18 cellular contexts compared by ENCODE assay signal in the genomic region with DNA sequence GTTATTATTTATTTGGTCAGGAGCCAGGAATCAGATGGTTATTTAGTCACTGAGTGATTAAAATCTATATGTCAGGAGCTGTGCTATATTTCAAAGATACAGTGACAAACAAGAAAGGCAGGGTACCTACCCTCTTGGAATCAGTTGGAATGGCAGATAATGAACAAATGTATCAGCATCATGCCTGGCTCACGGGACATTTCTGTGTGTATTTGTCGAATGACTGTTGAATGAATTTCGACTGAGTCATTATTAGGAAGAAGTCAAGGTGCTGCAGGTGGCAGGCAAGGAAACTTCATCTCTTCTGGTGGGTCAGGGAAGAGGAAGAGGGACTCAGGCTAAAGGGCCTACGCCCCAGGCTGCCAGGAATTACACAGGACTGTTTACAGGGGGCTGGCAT. TPM values are rescaled to one million over a fixed set of nuclear protein-coding genes. Genes with fewer than 3 reads are reported as not detected.
DNase-seq lines count a peak whose midpoint lies in the region; ATAC-seq and TF ChIP-seq lines count a peak whose summit lies in the region.
"Had no signal": no experiment of that assay in that cellular context is flagged by ENCODE, and none has a peak within 500 bp of the region (broad histone marks: within the 10 kb centered on the region; RNA-seq: fewer than 3 reads in every experiment).

No MANE protein-coding gene starts in this region.

- no peak for TF ChIP-seq POLR2A in esophagus muscularis mucosa (IDR thresholded peaks at IDR 0.05; ENCODE audit: low read depth)

- intact Hi-C loops in esophagus muscularis mucosa (cut with DNase I) (no loop called here), psoas muscle (cut with DNase I) (no loop called here), upper lobe of right lung (cut with DNase I) (no loop called here)

- DNase-seq in A172 (ENCODE audit: low spot score), result peak; percentile 52
- DNase-seq in M059J (ENCODE audit: low read depth), result peak; percentile 32
- no peak for DNase-seq in esophagus muscularis mucosa (ENCODE audit: extremely low spot score)
- DNase-seq in psoas muscle, result no peak
- DNase-seq in upper lobe of right lung, result no peak
- DNase-seq in chondrocyte (ENCODE audit: low spot score), result no peak
- no peak for DNase-seq in AML-193 (lab: John Stamatoyannopoulos, UW)
- DNase-seq: activated CD4-positive, alpha-beta memory T cell treated with anti-CD3 and anti-CD28 coated beads, Interleukin-2, amount 10 ng/mL, durations not matched to agents 7 days and 5 days; caudate nucleus; effector CD8-positive, alpha-beta T cell; left colon; NCI-H1436 treated with DMSO at 0.1 percent for 48 hours; NCI-H345; stimulated activated CD4-positive, alpha-beta T cell treated with anti-CD3 and anti-CD28 coated beads, Interleukin-12 subunit alpha, Interleukin-12 subunit beta, amount 100 ng/mL, for 4 hours; T-cell had no signal

- no peaks in the 10 kb centered on the region for H3K27me3 ChIP-seq in esophagus muscularis mucosa
- no peaks in the 10 kb centered on the region for H3K27me3 ChIP-seq in psoas muscle (ENCODE audit: insufficient read depth in 3 of 3, low read length in 2 of 3)
- no peaks in the 10 kb centered on the region for H3K27me3 ChIP-seq in upper lobe of right lung

- no peak for TF ChIP-seq EP300 in esophagus muscularis mucosa (IDR thresholded peaks at IDR 0.05)

- H3K4me1 Mint-ChIP-seq in chondrocyte (ENCODE audit: low read depth), result peaks cover 32% of the 10 kb centered on the region

- H3K4me1 ChIP-seq in esophagus muscularis mucosa (peaks cover 78 to 100% (median 90%) of the 10 kb centered on the region in 4 donors), psoas muscle (peaks cover 73% of the 10 kb centered on the region), upper lobe of right lung (peaks cover 69% of the 10 kb centered on the region)
- H3K4me1 ChIP-seq: HAP-1 had no signal

- no peak overlapping the region for H3K4me3 Mint-ChIP-seq in chondrocyte (ENCODE audit: unreplicated experiment)
- H3K4me3 Mint-ChIP-seq: activated CD4-positive, alpha-beta memory T cell treated with anti-CD3 and anti-CD28 coated beads, Interleukin-2, amount 10 ng/mL, durations not matched to agents 7 days and 5 days; T-cell had no signal

- peaks cover 1% of the 10 kb centered on the region for H3K36me3 Mint-ChIP-seq in chondrocyte (ENCODE audit: low read depth)

- TF ChIP-seq CTCF in esophagus muscularis mucosa (IDR thresholded peaks at IDR 0.05) (no peak), psoas muscle (IDR thresholded peaks at IDR 0.05) (no peak), upper lobe of right lung (IDR thresholded peaks at IDR 0.05) (no peak), chondrocyte (IDR thresholded peaks at IDR 0.05) (no peak)

- H3K9me3 ChIP-seq in esophagus muscularis mucosa, result no peaks in the 10 kb centered on the region
- no peaks in the 10 kb centered on the region for H3K9me3 ChIP-seq in psoas muscle
- no peaks in the 10 kb centered on the region for H3K9me3 ChIP-seq in upper lobe of right lung
- H3K9me3 ChIP-seq: HAP-1 had no signal

- no peaks in the 10 kb centered on the region for H3K9me3 Mint-ChIP-seq in chondrocyte (ENCODE audit: low read depth)
- H3K9me3 Mint-ChIP-seq: activated CD4-positive, alpha-beta memory T cell treated with anti-CD3 and anti-CD28 coated beads, Interleukin-2, amount 10 ng/mL, durations not matched to agents 7 days and 5 days; T-cell had no signal

- H3K36me3 ChIP-seq in esophagus muscularis mucosa, result peaks cover 4 to 35% (median 15%) of the 10 kb centered on the region in 4 donors
- peaks cover 0 to 52% of the 10 kb centered on the region in 2 donors for H3K36me3 ChIP-seq in psoas muscle (ENCODE audit: insufficient read depth in 1 of 2, low read depth in 1 of 2)
- peaks cover 10% of the 10 kb centered on the region for H3K36me3 ChIP-seq in upper lobe of right lung
- H3K36me3 ChIP-seq: HAP-1 had no signal

- 69% methylated on average over 4 of the region's 4 CpGs for WGBS in esophagus muscularis mucosa
- 88 to 92% (median 90%) methylated on average over 4 of the region's 4 CpGs for WGBS in psoas muscle, 3 donors

- H3K27ac ChIP-seq in esophagus muscularis mucosa (replicated peaks in 1 of 4) (peak overlapping the region; percentile 88 to 93 (median 90)), psoas muscle (peak overlapping the region; percentile 23), upper lobe of right lung (no peak overlapping the region)
- H3K27ac ChIP-seq: parathyroid adenoma had no signal

- H3K27me3 Mint-ChIP-seq in chondrocyte (ENCODE audit: low read depth), result no peaks in the 10 kb centered on the region
- H3K27me3 Mint-ChIP-seq: activated CD4-positive, alpha-beta memory T cell treated with anti-CD3 and anti-CD28 coated beads, Interleukin-2, amount 10 ng/mL, durations not matched to agents 7 days and 5 days; T-cell had no signal

- ATAC-seq in psoas muscle, result no peak
- ATAC-seq in upper lobe of right lung, result no peak
- ATAC-seq in GM18520 (IDR thresholded peaks at IDR 0.05; ENCODE audit: unreplicated experiment), result no peak
- ATAC-seq: left colon, T-cell had no signal

- H3K27ac Mint-ChIP-seq in chondrocyte (ENCODE audit: unreplicated experiment), result no peak overlapping the region
- H3K27ac Mint-ChIP-seq: activated CD4-positive, alpha-beta memory T cell treated with anti-CD3 and anti-CD28 coated beads, Interleukin-2, amount 10 ng/mL, durations not matched to agents 7 days and 5 days; T-cell had no signal

- H3K4me3 ChIP-seq in esophagus muscularis mucosa, result no peak overlapping the region
- H3K4me3 ChIP-seq in psoas muscle, result no peak overlapping the region
- H3K4me3 ChIP-seq in upper lobe of right lung, result no peak overlapping the region
- H3K4me3 ChIP-seq: HAP-1 had no signal

RNA-seq across cellular contexts. Expression of a gene that starts 13.6 kb away (rescaled TPM):
- 139 and 149 TPM in 2 replicates for total RNA-seq in A172 (2014; rRNA removed; shearing (Covaris generic))
- 57.9 and 83.1 TPM in 2 replicates for total RNA-seq in M059J (2014; rRNA removed; shearing (Covaris generic))
- total RNA-seq in esophagus muscularis mucosa (100 to 1,000 TPM; 305 to 398 (median 357) TPM), psoas muscle (100 to 1,000 TPM in 2 of 4 donors, 10 to 100 TPM in 2; 35.2 to 110 (median 88.3) TPM), upper lobe of right lung (88.8 TPM), chondrocyte (20.3 to 29.3 TPM (median 26.1 TPM) in 3 replicates)
- polyA plus RNA-seq in psoas muscle, result 100 to 1,000 TPM in 2 of 3 donors, 10 to 100 TPM in 1; 33.5 to 134 (median 108) TPM

RNA-seq across cellular contexts. Expression of a gene that starts 55.5 kb away (rescaled TPM):
- 5.3 and 8.0 TPM in 2 replicates for total RNA-seq in A172 (2014; rRNA removed; shearing (Covaris generic))
- total RNA-seq in M059J (2014; rRNA removed; shearing (Covaris generic)), result 9.1 and 9.6 TPM in 2 replicates
- total RNA-seq in esophagus muscularis mucosa, result 10 to 100 TPM in 3 of 4 donors, 1 to 10 TPM in 1; 9.6 to 18.4 (median 13.4) TPM
- total RNA-seq in psoas muscle, result 1 to 10 TPM; 3.3 to 4.9 (median 4.0) TPM
- polyA plus RNA-seq in psoas muscle, result 1 to 10 TPM; 3.5 to 5.8 (median 4.2) TPM
- total RNA-seq in upper lobe of right lung, result 5.8 TPM
- total RNA-seq in chondrocyte, result 10.6 to 12.1 TPM (median 11.4 TPM) in 3 replicates

Comparison
In these comparisons a context has a peak if more than half of its experiments do, and no peak if none do; other contexts are left out.
1. DNase-seq: peak in A172 (single experiment) and M059J (single experiment); none in esophagus muscularis mucosa (single experiment), psoas muscle (0 of 2), upper lobe of right lung (single experiment), chondrocyte (single experiment) and AML-193 (0 of 2).